8 cellular contexts compared by ENCODE assay signal in genomic region chr16:57447142-57447962, GRCh38. TPM values are rescaled to one million over a fixed set of nuclear protein-coding genes. Genes with fewer than 3 reads are reported as not detected.
DNase-seq lines count a peak whose midpoint lies in the region; ATAC-seq and TF ChIP-seq lines count a peak whose summit lies in the region.

Gene CIAPIN1 (minus strand): TSS chr16:57447385. CDS start chr16:57440928, 6,457 bp downstream.
Gene COQ9 (plus strand): TSS chr16:57447479. CDS start chr16:57447506, 27 bp downstream.

- H3K4me1 ChIP-seq in SK-N-SH (ENCODE audit: control insufficient read depth in 1 of 2, insufficient read depth in 2 of 2, low read depth in 1 of 2, low read length in 1 of 2): peaks cover 3 to 9% of the 10 kb centered on the region in 2 experiments; a peak in 2 of 4 replicates
- peaks cover 38% of the 10 kb centered on the region for H3K4me1 ChIP-seq in suprapubic skin

- POLR2A ChIA-PET in SK-N-SH (lab: Yijun Ruan, JAX): interaction anchor here (0.7 to 1.7 kb wide), 16 partner anchors 10 to 89 kb away, joined by 3 to 12 read pairs (median 4); partner anchors contain the start of gene POLR2C

- DNase-seq in GM06990 (ENCODE audit: extremely low read depth, insufficient read length) (peak; percentile 93), NCI-H1048 (lab: John Stamatoyannopoulos, UW) (peak; percentile 65), SK-N-SH (peak; percentile 96), globus pallidus (ENCODE audit: low spot score) (peak; percentile 84), occipital lobe (lab: John Stamatoyannopoulos, UW) (peak; percentile 86), suprapubic skin (ENCODE audit: low spot score in 2 of 2) (peak; percentile 96)
- peak; percentile 93 for DNase-seq in activated naive CD4-positive, alpha-beta T cell treated with anti-CD3 and anti-CD28 coated beads, Interleukin-2, amount 50 U/mL, for 16 hours

- CTCF ChIA-PET in SK-N-SH (lab: Yijun Ruan, JAX): interaction anchor here (1.0 to 9.2 kb wide), 12 partner anchors 11 to 354 kb away, joined by 3 to 53 read pairs (median 4); partner anchors contain the start of genes CX3CL1 and POLR2C

- 0% methylated on average over 17 of the region's 70 CpGs for WGBS in SK-N-SH (ENCODE audit: low lambda C conversion rate)
- under 1% methylated on average over 36 of the region's 70 CpGs for WGBS in suprapubic skin

- peak within 1 kb of the TSS; percentile 93 for H3K4me2 ChIP-seq in SK-N-SH

- H3K4me3 ChIP-seq in GM06990 (replicated peaks; ENCODE audit: low read depth, low read length) (peak within 1 kb of the TSS; percentile 95), SK-N-SH (ENCODE audit: low read depth in 2 of 2, low read length in 1 of 2) (peak within 1 kb of the TSS; percentile 90 to 96), suprapubic skin (peak within 1 kb of the TSS; percentile 96)

- TF ChIP-seq CTCF in GM06990 (IDR thresholded peaks at IDR 0.05; ENCODE audit: insufficient read depth, low read length, poor library complexity, severe bottlenecking): no peak
- no peak for TF ChIP-seq CTCF in SK-N-SH (IDR thresholded peaks at IDR 0.05)
- no peak for TF ChIP-seq CTCF in suprapubic skin (IDR thresholded peaks at IDR 0.05)

- H3K36me3 ChIP-seq in GM06990 (ENCODE audit: control insufficient read depth, insufficient read depth, low read length): peaks cover 1% of the 10 kb centered on the region
- H3K36me3 ChIP-seq in SK-N-SH (replicated peaks in 1 of 2; ENCODE audit: control insufficient read depth in 1 of 2, insufficient read depth in 2 of 2, low read length in 1 of 2): peaks cover 12 to 19% of the 10 kb centered on the region in 2 experiments
- H3K36me3 ChIP-seq in suprapubic skin: peaks cover 11% of the 10 kb centered on the region

- TF ChIP-seq EP300 in SK-N-SH (IDR thresholded peaks at IDR 0.05; ENCODE audit: borderline replicate concordance in 1 of 2, low read depth in 1 of 2, low read length in 1 of 2): no peak
- no peak for TF ChIP-seq EP300 in suprapubic skin (IDR thresholded peaks at IDR 0.05)

- H3F3A ChIP-seq in SK-N-SH (replicated peaks; ENCODE audit: insufficient read depth): no peaks in the 10 kb centered on the region

- TF ChIP-seq RAD21 in SK-N-SH (IDR thresholded peaks at IDR 0.05; ENCODE audit: low read length): no peak

- TF ChIP-seq POLR2A in suprapubic skin (IDR thresholded peaks at IDR 0.05): peak; percentile 64 to 87

- H3K27me3 ChIP-seq in GM06990 (replicated peaks; ENCODE audit: control insufficient read depth, insufficient read depth, low read length) (no peaks in the 10 kb centered on the region), SK-N-SH (ENCODE audit: insufficient read depth) (no peaks in the 10 kb centered on the region), suprapubic skin (no peaks in the 10 kb centered on the region)

- H3K9me2 ChIP-seq in SK-N-SH: no peaks in the 10 kb centered on the region

- H2AFZ ChIP-seq in SK-N-SH (ENCODE audit: low read depth): peak within 1 kb of the TSS; percentile 81; the same call in 1 of the 2 replicates

- no peaks in the 10 kb centered on the region for H4K20me1 ChIP-seq in SK-N-SH (ENCODE audit: insufficient read depth)

- peak; percentile 97 for ATAC-seq in HG02571 (IDR thresholded peaks at IDR 0.05; ENCODE audit: unreplicated experiment)

- H3K9ac ChIP-seq in SK-N-SH: peak within 1 kb of the TSS; percentile 98

- H3K79me2 ChIP-seq in SK-N-SH (ENCODE audit: insufficient read depth): peaks cover 72% of the 10 kb centered on the region

- no peaks in the 10 kb centered on the region for H3K9me3 ChIP-seq in SK-N-SH
- no peaks in the 10 kb centered on the region for H3K9me3 ChIP-seq in suprapubic skin

- peak within 1 kb of the TSS; percentile 65 to 84; a peak in 3 of 4 replicates for H3K27ac ChIP-seq in SK-N-SH (ENCODE audit: low read depth in 2 of 2, low read length in 1 of 2)
- peak within 1 kb of the TSS; percentile 92 for H3K27ac ChIP-seq in suprapubic skin

TF ChIP-seq in SK-N-SH, 30 proteins besides CTCF, POLR2A, EP300 and RAD21 (continues in another document):
- peak; percentile 99 for TF ChIP-seq YY1 (IDR thresholded peaks at IDR 0.05; ENCODE audit: low read depth)
- no peak for TF ChIP-seq MEF2A (IDR thresholded peaks at IDR 0.05; ENCODE audit: borderline replicate concordance, low read depth)
- no peak for TF ChIP-seq USF2 (IDR thresholded peaks at IDR 0.05; ENCODE audit: borderline replicate concordance, low read depth, low read length)
- no peak for TF ChIP-seq IRF3 (IDR thresholded peaks at IDR 0.05; ENCODE audit: low read depth, low read length)
- no peak for TF ChIP-seq JUND (IDR thresholded peaks at IDR 0.05)
- no peak for TF ChIP-seq RFX5 (IDR thresholded peaks at IDR 0.05; ENCODE audit: low read length)
- no peak for TF ChIP-seq FOSL2 (IDR thresholded peaks at IDR 0.05; ENCODE audit: borderline replicate concordance, low read depth)
- no peak for TF ChIP-seq TCF12 (IDR thresholded peaks at IDR 0.05)
- peak; percentile 48; the same call in 1 of the 2 replicates for TF ChIP-seq REST (IDR thresholded peaks at IDR 0.05; ENCODE audit: low read depth, low read length)
- TF ChIP-seq FOXM1 (IDR thresholded peaks at IDR 0.05; ENCODE audit: low read depth): no peak
- TF ChIP-seq USF1 (IDR thresholded peaks at IDR 0.05; ENCODE audit: borderline replicate concordance, low read depth): 0 out of 2 replicates have a peak, but pooled peaks have one; percentile 32
- TF ChIP-seq POLR2AphosphoS5 (IDR thresholded peaks at IDR 0.05; ENCODE audit: low read depth, low read length): peak; percentile 85
- peak; percentile 84 for TF ChIP-seq MAX (IDR thresholded peaks at IDR 0.05; ENCODE audit: low read depth)
- TF ChIP-seq MXI1 (IDR thresholded peaks at IDR 0.05; ENCODE audit: low read depth, low read length): peak; percentile 36
- TF ChIP-seq EZH2phosphoT487 (IDR thresholded peaks at IDR 0.05; ENCODE audit: borderline replicate concordance, low read depth): no peak
- TF ChIP-seq GATA2 (CRISPR knock-in tag; IDR thresholded peaks at IDR 0.05): no peak
- TF ChIP-seq RCOR1 (IDR thresholded peaks at IDR 0.05; ENCODE audit: low read length): no peak

RNA-seq across cellular contexts. Expression of gene CIAPIN1, which starts in this region (rescaled TPM):
- polyA plus RNA-seq in SK-N-SH (2012; rRNA removed): 43.6 and 63.3 TPM in 2 replicates
- 45.7 and 48.3 TPM in 2 replicates for polyA plus RNA-seq in SK-N-SH (2012; cell fraction: cytosol; rRNA removed)
- 49.1 and 64.3 TPM in 2 replicates for polyA plus RNA-seq in SK-N-SH (2012; cell fraction: nucleus; rRNA removed)
- total RNA-seq in occipital lobe (51.5 TPM), suprapubic skin (10 to 100 TPM; 32.2 to 40.0 (median 35.7) TPM)

RNA-seq across cellular contexts. Expression of gene COQ9, which starts in this region (rescaled TPM):
- 81.2 and 104 TPM in 2 replicates for polyA plus RNA-seq in SK-N-SH (2012; rRNA removed)
- polyA plus RNA-seq in SK-N-SH (2012; cell fraction: cytosol; rRNA removed): 67.5 and 76.5 TPM in 2 replicates
- 127 and 149 TPM in 2 replicates for polyA plus RNA-seq in SK-N-SH (2012; cell fraction: nucleus; rRNA removed)
- total RNA-seq in occipital lobe (20.9 TPM), suprapubic skin (10 to 100 TPM; 45.7 to 60.1 (median 48.8) TPM)

Comparison
In these comparisons a context has a peak if more than half of its experiments do, and no peak if none do; other contexts are left out.
1. Peak in every context shown above with its lines: DNase-seq, ATAC-seq, H3K4me3 ChIP-seq and H3K27ac ChIP-seq.